Comparison of ENCODE assay signal across 9 cellular contexts in genomic region chr17:2852729-2853110, GRCh38. TPM values are rescaled to one million over a fixed set of nuclear protein-coding genes. Genes with fewer than 3 reads are reported as not detected.
DNase-seq lines count a peak whose midpoint lies in the region; FAIRE-seq and TF ChIP-seq lines count a peak whose summit lies in the region.
"Had no signal": no experiment of that assay in that cellular context is flagged by ENCODE, and none has a peak within 500 bp of the region (broad histone marks: within the 10 kb centered on the region; RNA-seq: fewer than 3 reads in every experiment).

No MANE protein-coding gene starts in this region.

- TF ChIP-seq EP300 in esophagus muscularis mucosa (IDR thresholded peaks at IDR 0.05): no peak

- no peaks in the 10 kb centered on the region for H3K9me3 Mint-ChIP-seq in nephron

- no peak for FAIRE-seq in HTR-8/SVneo (lab: Jason Lieb, UNC)

- peaks cover 6% of the 10 kb centered on the region for H3K27me3 ChIP-seq in AG04450 (ENCODE audit: control insufficient read depth, insufficient read depth, low read length)
- H3K27me3 ChIP-seq in Loucy (ENCODE audit: insufficient read depth, low read length, poor library complexity, severe bottlenecking): no peaks in the 10 kb centered on the region
- peaks cover 0 to 33% (median 5%) of the 10 kb centered on the region in 4 donors for H3K27me3 ChIP-seq in esophagus muscularis mucosa

- H3K4me1 ChIP-seq in Loucy (ENCODE audit: insufficient read depth, low read length, poor library complexity, severe bottlenecking): peaks cover 66% of the 10 kb centered on the region
- peaks cover 19 to 41% (median 36%) of the 10 kb centered on the region in 4 donors for H3K4me1 ChIP-seq in esophagus muscularis mucosa

- H3K4me1 Mint-ChIP-seq in nephron: peaks cover 21% of the 10 kb centered on the region

- H2AFZ ChIP-seq in Loucy (ENCODE audit: low read length): no peak overlapping the region

- peaks cover 70% of the 10 kb centered on the region for H3K27me3 Mint-ChIP-seq in nephron (ENCODE audit: low read depth)

- H3K4me3 ChIP-seq in AG04450 (ENCODE audit: low read depth, low read length) (peak overlapping the region; percentile 68), Loucy (ENCODE audit: low read length, poor library complexity, severe bottlenecking) (peak overlapping the region; percentile 95), esophagus muscularis mucosa (peak overlapping the region; percentile 67 to 81 (median 68))

- POLR2A ChIA-PET in AG04450 (lab: Yijun Ruan, JAX): no interaction called here

- H3K79me2 ChIP-seq in Loucy (ENCODE audit: insufficient read depth, low read length): peaks cover 85% of the 10 kb centered on the region

- H3K9me2 ChIP-seq in Loucy (replicated peaks; ENCODE audit: low read depth, low read length): no peaks in the 10 kb centered on the region

- peaks cover 11% of the 10 kb centered on the region for H3F3A ChIP-seq in Loucy (ENCODE audit: low read depth)

- 30% methylated on average over 26 of the region's 36 CpGs for WGBS in esophagus muscularis mucosa

- H3K9me3 ChIP-seq in AG04450 (ENCODE audit: control insufficient read depth, insufficient read depth, low read length): no peaks in the 10 kb centered on the region; the same call in 1 of the 2 replicates
- H3K9me3 ChIP-seq in Loucy (ENCODE audit: insufficient read depth, low read depth, low read length): no peaks in the 10 kb centered on the region
- no peaks in the 10 kb centered on the region for H3K9me3 ChIP-seq in esophagus muscularis mucosa

- H3K27ac Mint-ChIP-seq in nephron: no peak overlapping the region

- no peaks in the 10 kb centered on the region for H3K36me3 Mint-ChIP-seq in nephron (ENCODE audit: low read depth)

- H3K4me3 Mint-ChIP-seq in nephron: peak overlapping the region; percentile 32 to 73 (median 71)

- DNase-seq in AG04450 (ENCODE audit: low read depth, low spot score) (no peak), esophagus muscularis mucosa (ENCODE audit: extremely low spot score) (no peak), T-helper 1 cell (no peak), HTR-8/SVneo (ENCODE audit: insufficient read length, low spot score) (no peak), NCI-H2029 treated with DMSO at 0.1 percent for 48 hours (lab: John Stamatoyannopoulos, UW) (no peak), NCI-H1930 (lab: John Stamatoyannopoulos, UW) (no peak)
- DNase-seq: NCI-H1105 had no signal

- no peak overlapping the region for H3K27ac ChIP-seq in AG04450 (ENCODE audit: low read depth, low read length)
- peak overlapping the region; percentile 75 to 84 (median 80) for H3K27ac ChIP-seq in esophagus muscularis mucosa (replicated peaks in 1 of 4)

- intact Hi-C loops in esophagus muscularis mucosa (cut with DNase I): no loop called here

- TF ChIP-seq POLR2A in esophagus muscularis mucosa (IDR thresholded peaks at IDR 0.05; ENCODE audit: low read depth): no peak

- H4K20me1 ChIP-seq in Loucy (ENCODE audit: insufficient read depth, low read length, poor library complexity, severe bottlenecking): peaks cover 40% of the 10 kb centered on the region

- CTCF ChIA-PET in AG04450 (lab: Charles Lee): interaction anchor here (0.6 kb wide), 1 partner anchor 163 kb away, joined by 3 read pairs; no protein-coding TSS in a partner anchor

- H3K36me3 ChIP-seq in Loucy (ENCODE audit: insufficient read depth, low read length) (peaks cover 4% of the 10 kb centered on the region; the same call in 1 of the 2 replicates), esophagus muscularis mucosa (no peaks in the 10 kb centered on the region)

- peak overlapping the region; percentile 96 for H3K9ac ChIP-seq in Loucy (ENCODE audit: low read depth, low read length, poor library complexity, severe bottlenecking)

- TF ChIP-seq CTCF in AG04450 (IDR thresholded peaks at IDR 0.05; ENCODE audit: low read depth, low read length) (no peak), Loucy (conservative IDR thresholded peaks at IDR 0.05; ENCODE audit: low read length) (no peak), esophagus muscularis mucosa (IDR thresholded peaks at IDR 0.05) (no peak), nephron (IDR thresholded peaks at IDR 0.05; ENCODE audit: unreplicated experiment in 3 of 3) (no peak)

- peak overlapping the region; percentile 78 for H3K4me2 ChIP-seq in Loucy (ENCODE audit: low read depth, low read length, poor library complexity, severe bottlenecking)

RNA-seq across cellular contexts. Expression of gene RAP1GAP2, which starts 56.5 kb away (rescaled TPM):
- polyA plus RNA-seq in AG04450 (2011; rRNA removed): 2.8 and 3.4 TPM in 2 replicates
- polyA minus RNA-seq in AG04450 (2011; rRNA and poly(A)+ RNA removed): 5.0 and 5.9 TPM in 2 replicates
- total RNA-seq in esophagus muscularis mucosa: 10 to 100 TPM in 3 of 4 donors, 1 to 10 TPM in 1; 7.4 to 13.1 (median 10.7) TPM
